11 cellular contexts compared by ENCODE assay signal in genomic region chr15:32818758-32819405, GRCh38.
DNase-seq lines count a peak whose midpoint lies in the region; FAIRE-seq and TF ChIP-seq lines count a peak whose summit lies in the region.
"Had no signal": no experiment of that assay in that cellular context is flagged by ENCODE, and none has a peak within 500 bp of the region (broad histone marks: within the 10 kb centered on the region; RNA-seq: fewer than 3 reads in every experiment).

No MANE protein-coding gene starts in this region.

- H3K9me2 ChIP-seq in hepatocyte (replicated peaks; ENCODE audit: insufficient read depth) = no peaks in the 10 kb centered on the region

- peaks cover 7% of the 10 kb centered on the region for H3K4me1 ChIP-seq in hepatocyte (ENCODE audit: insufficient read depth)
- H3K4me1 ChIP-seq: BLaER1 had no signal

- H2AFZ ChIP-seq in hepatocyte = peak overlapping the region; percentile 10

- H3K4me2 ChIP-seq in hepatocyte = peak overlapping the region; percentile 64
- H3K4me2 ChIP-seq: BLaER1 had no signal

- H3K36me3 ChIP-seq in hepatocyte (replicated peaks; ENCODE audit: insufficient read depth, low read depth) = no peaks in the 10 kb centered on the region
- H3K36me3 ChIP-seq: BLaER1 had no signal

- peak overlapping the region; percentile 20 for H3K27ac ChIP-seq in hepatocyte
- H3K27ac ChIP-seq: BLaER1 had no signal

- no peak for TF ChIP-seq CTCF in hepatocyte (IDR thresholded peaks at IDR 0.05; ENCODE audit: poor library complexity)

- WGBS in hepatocyte (ENCODE audit: low lambda C conversion rate, missing lambda C conversion rate) = 45% methylated on average over 10 of the region's 10 CpGs

- H3K4me3 ChIP-seq in hepatocyte = no peak overlapping the region
- H3K4me3 ChIP-seq: BLaER1, GM12878 had no signal

- H3K27me3 ChIP-seq in hepatocyte = peaks cover 4% of the 10 kb centered on the region
- H3K27me3 ChIP-seq: BLaER1 had no signal

- H4K20me1 ChIP-seq in hepatocyte (ENCODE audit: insufficient read depth, poor library complexity, severe bottlenecking) = no peaks in the 10 kb centered on the region
- H4K20me1 ChIP-seq: BLaER1 had no signal

- FAIRE-seq in H54 (lab: Jason Lieb, UNC) = peak; percentile 97
- FAIRE-seq: GM12878 had no signal

- DNase-seq in A172 (ENCODE audit: low spot score) (peak; percentile 72), H54 (ENCODE audit: insufficient read length, low spot score) (no peak), RPMI7951 (ENCODE audit: low read depth) (peak; percentile 93), hepatocyte (ENCODE audit: low spot score) (peak; percentile 32), dermis blood vessel endothelial cell (no peak)
- DNase-seq in activated naive CD4-positive, alpha-beta T cell (lab: John Stamatoyannopoulos, UW) = no peak
- no peak for DNase-seq in activated CD4-positive, alpha-beta T cell treated with anti-CD3 and anti-CD28 coated beads for 4 hours
- no peak for DNase-seq in stimulated activated CD4-positive, alpha-beta T cell treated with anti-CD3 and anti-CD28 coated beads, Interleukin-4, amount 100 ng/mL, for 4 hours
- DNase-seq: activated T-cell treated with anti-CD3 and anti-CD28 coated beads, Interleukin-2, amount 50 U/mL, for 24 hours had no signal

- H3K79me2 ChIP-seq in hepatocyte = no peaks in the 10 kb centered on the region

- no peaks in the 10 kb centered on the region for H3K9me3 ChIP-seq in hepatocyte (ENCODE audit: low read depth)
- H3K9me3 ChIP-seq: BLaER1 had no signal

- TF ChIP-seq POLR2A in H54 (IDR thresholded peaks at IDR 0.05; ENCODE audit: low read depth, low read length) = no peak

Comparison
In these comparisons a context has a peak if more than half of its experiments do, and no peak if none do; other contexts are left out.
1. DNase-seq: peak in A172 (single experiment), RPMI7951 (single experiment) and hepatocyte (single experiment); none in H54 (single experiment), activated naive CD4-positive, alpha-beta T cell (0 of 4), activated CD4-positive, alpha-beta T cell treated with anti-CD3 and anti-CD28 coated beads for 4 hours (0 of 2), dermis blood vessel endothelial cell (single experiment) and stimulated activated CD4-positive, alpha-beta T cell treated with anti-CD3 and anti-CD28 coated beads, Interleukin-4, amount 100 ng/mL, for 4 hours (0 of 2).